ENCODE assay signal across 8 cellular contexts in genomic region chr7:44460325-44460724, GRCh38. TPM values are rescaled to one million over a fixed set of nuclear protein-coding genes. Genes with fewer than 3 reads are reported as not detected.
A peak's percentile ranks its signal among the peaks of the same experiment; 100 is the strongest.
DNase-seq lines count a peak whose midpoint lies in the region; ATAC-seq lines count a peak whose summit lies in the region.

No MANE protein-coding gene starts in this region.

- peak overlapping the region; percentile 85 for H3K4me2 ChIP-seq in BLaER1

- H3K4me3 ChIP-seq in BLaER1 = peak overlapping the region; percentile 36; the same call in 1 of the 2 replicates

- H3K9me3 ChIP-seq in BLaER1 = no peaks in the 10 kb centered on the region

- no peak overlapping the region for H3K9ac ChIP-seq in BLaER1

- no peaks in the 10 kb centered on the region for H3K27me3 Mint-ChIP-seq in activated CD4-positive, alpha-beta T cell treated with anti-CD3 and anti-CD28 coated beads, Interleukin-2, amount 10 ng/mL, durations not matched to agents 24 days and 14 days

- intact Hi-C loops in activated CD4-positive, alpha-beta T cell treated with anti-CD3 and anti-CD28 coated beads, Interleukin-2, amount 10 ng/mL, durations not matched to agents 24 days and 14 days (cut with micrococcal nuclease) = loop anchor here (1.0 to 2.0 kb wide), 2 partner anchors 30 to 202 kb away; partner anchors contain the start of gene NUDCD3

- H3K4me1 Mint-ChIP-seq in activated CD4-positive, alpha-beta T cell treated with anti-CD3 and anti-CD28 coated beads, Interleukin-2, amount 10 ng/mL, durations not matched to agents 24 days and 14 days = peaks cover 58% of the 10 kb centered on the region

- no peaks in the 10 kb centered on the region for H3K9me3 Mint-ChIP-seq in activated CD4-positive, alpha-beta T cell treated with anti-CD3 and anti-CD28 coated beads, Interleukin-2, amount 10 ng/mL, durations not matched to agents 24 days and 14 days

- H3K27me3 ChIP-seq in BLaER1 = no peaks in the 10 kb centered on the region

- peak; percentile 92 for ATAC-seq in GM19324 (IDR thresholded peaks at IDR 0.05; ENCODE audit: low FRiP score, unreplicated experiment)
- peak; percentile 96 for ATAC-seq in HG03196 (IDR thresholded peaks at IDR 0.05; ENCODE audit: unreplicated experiment)

- H3K4me3 Mint-ChIP-seq in activated CD4-positive, alpha-beta T cell treated with anti-CD3 and anti-CD28 coated beads, Interleukin-2, amount 10 ng/mL, durations not matched to agents 24 days and 14 days = peak overlapping the region; percentile 72

- peaks cover 58% of the 10 kb centered on the region for H3K36me3 ChIP-seq in BLaER1

- DNase-seq in activated CD4-positive, alpha-beta T cell treated with anti-CD3 and anti-CD28 coated beads, Interleukin-2, amount 10 ng/mL, durations not matched to agents 24 days and 14 days = peak; percentile 88
- DNase-seq in stimulated activated CD4-positive, alpha-beta T cell treated with anti-CD3 and anti-CD28 coated beads, Interleukin-2, amount 100 ng/mL, for 24 hours = peak; percentile 22 to 40
- no peak for DNase-seq in occipital lobe (lab: John Stamatoyannopoulos, UW)
- DNase-seq in C1 segment of cervical spinal cord (lab: John Stamatoyannopoulos, UW) = no peak
- no peak for DNase-seq in anterior cingulate cortex (lab: John Stamatoyannopoulos, UW)

- H3K4me1 ChIP-seq in BLaER1 = peaks cover 58% of the 10 kb centered on the region

- no peak overlapping the region for H3K27ac ChIP-seq in BLaER1

- H3K36me3 Mint-ChIP-seq in activated CD4-positive, alpha-beta T cell treated with anti-CD3 and anti-CD28 coated beads, Interleukin-2, amount 10 ng/mL, durations not matched to agents 24 days and 14 days (ENCODE audit: low read depth) = peaks cover 44% of the 10 kb centered on the region

- peaks cover 96% of the 10 kb centered on the region for H4K20me1 ChIP-seq in BLaER1

- H3K27ac Mint-ChIP-seq in activated CD4-positive, alpha-beta T cell treated with anti-CD3 and anti-CD28 coated beads, Interleukin-2, amount 10 ng/mL, durations not matched to agents 24 days and 14 days = peak overlapping the region; percentile 88

RNA-seq across cellular contexts. Expression of gene NUDCD3, which starts 30.1 kb away (rescaled TPM):
- total RNA-seq in activated CD4-positive, alpha-beta T cell treated with anti-CD3 and anti-CD28 coated beads, Interleukin-2, amount 10 ng/mL, durations not matched to agents 24 days and 14 days = 88.8 and 92.7 TPM in 2 replicates
- 124 TPM for total RNA-seq in occipital lobe

Comparison
In these comparisons a context has a peak if more than half of its experiments do, and no peak if none do; other contexts are left out.
1. DNase-seq: peak in activated CD4-positive, alpha-beta T cell treated with anti-CD3 and anti-CD28 coated beads, Interleukin-2, amount 10 ng/mL, durations not matched to agents 24 days and 14 days (single experiment) and stimulated activated CD4-positive, alpha-beta T cell treated with anti-CD3 and anti-CD28 coated beads, Interleukin-2, amount 100 ng/mL, for 24 hours (2 of 2); none in occipital lobe (single experiment), C1 segment of cervical spinal cord (0 of 14) and anterior cingulate cortex (0 of 58).